1 cellular context compared by ENCODE assay signal in the genomic region with DNA sequence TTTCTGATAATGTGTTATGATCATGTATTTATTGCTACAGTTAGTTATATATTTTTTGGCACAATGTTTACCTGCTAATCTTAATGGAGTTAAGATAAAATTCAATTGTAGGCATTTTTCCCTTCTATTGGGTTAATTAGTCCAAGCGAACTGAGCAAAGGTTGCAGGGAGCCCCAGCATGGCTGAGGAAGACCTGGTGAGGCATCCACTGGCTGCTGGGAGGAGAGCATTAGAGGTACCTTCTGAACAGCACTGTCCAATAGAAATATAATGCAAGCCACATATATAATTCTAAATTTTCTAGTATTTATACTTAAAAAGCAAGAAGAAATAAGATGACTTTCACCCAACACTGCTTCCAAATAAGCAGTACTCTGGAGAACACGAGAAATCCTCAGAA.
TF ChIP-seq lines count a peak whose summit lies in the region.

No MANE protein-coding gene starts in this region.

TF ChIP-seq in HepG2, 621 proteins besides CTCF, POLR2A, EP300 and RAD21:
- TF ChIP-seq ZNF230 (CRISPR knock-in tag; IDR thresholded peaks at IDR 0.05) (no peak), NCOA2 (CRISPR knock-in tag; IDR thresholded peaks at IDR 0.05) (no peak), ZNF776 (CRISPR knock-in tag; IDR thresholded peaks at IDR 0.05) (no peak), NFATC3 (CRISPR knock-in tag; IDR thresholded peaks at IDR 0.05) (no peak), ZNF549 (CRISPR knock-in tag; IDR thresholded peaks at IDR 0.05) (no peak), ZNF383 (CRISPR knock-in tag; IDR thresholded peaks at IDR 0.05; ENCODE audit: borderline replicate concordance) (no peak), SUZ12 (IDR thresholded peaks at IDR 0.05; ENCODE audit: low read depth, low read length) (no peak), ZNF614 (CRISPR knock-in tag; IDR thresholded peaks at IDR 0.05; ENCODE audit: borderline replicate concordance) (no peak), SMC3 (IDR thresholded peaks at IDR 0.05; ENCODE audit: low read length) (no peak), TOE1 (CRISPR knock-in tag; IDR thresholded peaks at IDR 0.05) (no peak)
- TF ChIP-seq, protein P1, sequence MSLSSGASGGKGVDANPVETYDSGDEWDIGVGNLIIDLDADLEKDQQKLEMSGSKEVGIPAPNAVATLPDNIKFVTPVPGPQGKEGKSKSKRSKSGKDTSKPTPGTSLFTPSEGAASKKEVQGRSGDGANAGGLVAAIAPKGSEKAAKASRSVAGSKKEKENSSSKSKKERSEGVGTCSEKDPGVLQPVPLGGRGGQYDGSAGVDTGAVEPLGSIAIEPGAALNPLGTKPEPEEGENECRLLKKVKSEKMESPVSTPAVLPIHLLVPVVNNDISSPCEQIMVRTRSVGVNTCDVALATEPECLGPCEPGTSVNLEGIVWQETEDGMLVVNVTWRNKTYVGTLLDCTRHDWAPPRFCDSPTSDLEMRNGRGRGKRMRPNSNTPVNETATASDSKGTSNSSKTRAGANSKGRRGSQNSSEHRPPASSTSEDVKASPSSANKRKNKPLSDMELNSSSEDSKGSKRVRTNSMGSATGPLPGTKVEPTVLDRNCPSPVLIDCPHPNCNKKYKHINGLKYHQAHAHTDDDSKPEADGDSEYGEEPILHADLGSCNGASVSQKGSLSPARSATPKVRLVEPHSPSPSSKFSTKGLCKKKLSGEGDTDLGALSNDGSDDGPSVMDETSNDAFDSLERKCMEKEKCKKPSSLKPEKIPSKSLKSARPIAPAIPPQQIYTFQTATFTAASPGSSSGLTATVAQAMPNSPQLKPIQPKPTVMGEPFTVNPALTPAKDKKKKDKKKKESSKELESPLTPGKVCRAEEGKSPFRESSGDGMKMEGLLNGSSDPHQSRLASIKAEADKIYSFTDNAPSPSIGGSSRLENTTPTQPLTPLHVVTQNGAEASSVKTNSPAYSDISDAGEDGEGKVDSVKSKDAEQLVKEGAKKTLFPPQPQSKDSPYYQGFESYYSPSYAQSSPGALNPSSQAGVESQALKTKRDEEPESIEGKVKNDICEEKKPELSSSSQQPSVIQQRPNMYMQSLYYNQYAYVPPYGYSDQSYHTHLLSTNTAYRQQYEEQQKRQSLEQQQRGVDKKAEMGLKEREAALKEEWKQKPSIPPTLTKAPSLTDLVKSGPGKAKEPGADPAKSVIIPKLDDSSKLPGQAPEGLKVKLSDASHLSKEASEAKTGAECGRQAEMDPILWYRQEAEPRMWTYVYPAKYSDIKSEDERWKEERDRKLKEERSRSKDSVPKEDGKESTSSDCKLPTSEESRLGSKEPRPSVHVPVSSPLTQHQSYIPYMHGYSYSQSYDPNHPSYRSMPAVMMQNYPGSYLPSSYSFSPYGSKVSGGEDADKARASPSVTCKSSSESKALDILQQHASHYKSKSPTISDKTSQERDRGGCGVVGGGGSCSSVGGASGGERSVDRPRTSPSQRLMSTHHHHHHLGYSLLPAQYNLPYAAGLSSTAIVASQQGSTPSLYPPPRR (CRISPR knock-in tag; IDR thresholded peaks at IDR 0.05; ENCODE audit: borderline replicate concordance) = no peak
TF ChIP-seq in HepG2: peak in this region for 0.
